8 cellular contexts compared by ENCODE assay signal in genomic region chr3:151156618-151157216, GRCh38. TPM values are rescaled to one million over a fixed set of nuclear protein-coding genes. Genes with fewer than 3 reads are reported as not detected.
DNase-seq lines count a peak whose midpoint lies in the region; ATAC-seq and TF ChIP-seq lines count a peak whose summit lies in the region.

No MANE protein-coding gene starts in this region.

- H3K27ac Mint-ChIP-seq in activated CD4-positive, alpha-beta T cell treated with anti-CD3 and anti-CD28 coated beads, Interleukin-2, amount 10 ng/mL, durations not matched to agents 24 days and 14 days, result no peak overlapping the region
- peak overlapping the region; percentile 50 for H3K27ac Mint-ChIP-seq in mesothelial cell of epicardium

- no peaks in the 10 kb centered on the region for H3K4me1 Mint-ChIP-seq in activated CD4-positive, alpha-beta T cell treated with anti-CD3 and anti-CD28 coated beads, Interleukin-2, amount 10 ng/mL, durations not matched to agents 24 days and 14 days
- H3K4me1 Mint-ChIP-seq in mesothelial cell of epicardium, result peaks cover 19% of the 10 kb centered on the region

- H3K36me3 Mint-ChIP-seq in activated CD4-positive, alpha-beta T cell treated with anti-CD3 and anti-CD28 coated beads, Interleukin-2, amount 10 ng/mL, durations not matched to agents 24 days and 14 days (ENCODE audit: low read depth), result no peaks in the 10 kb centered on the region
- H3K36me3 Mint-ChIP-seq in mesothelial cell of epicardium, result peaks cover 13% of the 10 kb centered on the region

- no peak overlapping the region for H3K4me3 ChIP-seq in colonic mucosa

- no peaks in the 10 kb centered on the region for H3K9me3 Mint-ChIP-seq in activated CD4-positive, alpha-beta T cell treated with anti-CD3 and anti-CD28 coated beads, Interleukin-2, amount 10 ng/mL, durations not matched to agents 24 days and 14 days
- H3K9me3 Mint-ChIP-seq in mesothelial cell of epicardium, result no peaks in the 10 kb centered on the region

- no peaks in the 10 kb centered on the region for H3K4me1 ChIP-seq in colonic mucosa

- no peaks in the 10 kb centered on the region for H3K27me3 ChIP-seq in colonic mucosa

- intact Hi-C loops in activated CD4-positive, alpha-beta T cell treated with anti-CD3 and anti-CD28 coated beads, Interleukin-2, amount 10 ng/mL, durations not matched to agents 24 days and 14 days (cut with micrococcal nuclease), result loop anchor here (1.0 kb wide), 1 partner anchor 10 kb away; no protein-coding TSS in a partner anchor
- intact Hi-C loops in colonic mucosa (cut with DNase I), result no loop called here

- peak; percentile 83 for DNase-seq in activated CD4-positive, alpha-beta T cell treated with anti-CD3 and anti-CD28 coated beads, Interleukin-2, amount 10 ng/mL, durations not matched to agents 24 days and 14 days
- no peak for DNase-seq in activated CD4-positive, alpha-beta T cell treated with anti-CD3 and anti-CD28 coated beads for 1 hour
- peak; percentile 55 for DNase-seq in KG1 (lab: John Stamatoyannopoulos, UW)
- peak; percentile 62 for DNase-seq in OCI-M1 (lab: John Stamatoyannopoulos, UW)
- DNase-seq in colonic mucosa, result peak; percentile 38
- DNase-seq in mesothelial cell of epicardium (ENCODE audit: low spot score in 2 of 2, unreplicated experiment in 2 of 2), result no peak

- peaks cover 18% of the 10 kb centered on the region for H3K27me3 Mint-ChIP-seq in activated CD4-positive, alpha-beta T cell treated with anti-CD3 and anti-CD28 coated beads, Interleukin-2, amount 10 ng/mL, durations not matched to agents 24 days and 14 days
- no peaks in the 10 kb centered on the region for H3K27me3 Mint-ChIP-seq in mesothelial cell of epicardium (ENCODE audit: low read depth)

- no peak overlapping the region for H3K9ac ChIP-seq in colonic mucosa (ENCODE audit: low read depth in 2 of 2, low read length in 2 of 2)

- TF ChIP-seq CTCF in colonic mucosa (IDR thresholded peaks at IDR 0.05) (peak; percentile 48), mesothelial cell of epicardium (IDR thresholded peaks at IDR 0.05; ENCODE audit: unreplicated experiment) (peak; percentile 45)

- ATAC-seq in GM21528 (IDR thresholded peaks at IDR 0.05; ENCODE audit: low FRiP score, unreplicated experiment) (peak; percentile 78), HG03108 (IDR thresholded peaks at IDR 0.05; ENCODE audit: unreplicated experiment) (no peak)

- H3K9me3 ChIP-seq in colonic mucosa, result no peaks in the 10 kb centered on the region

- H3K4me3 Mint-ChIP-seq in activated CD4-positive, alpha-beta T cell treated with anti-CD3 and anti-CD28 coated beads, Interleukin-2, amount 10 ng/mL, durations not matched to agents 24 days and 14 days, result no peak overlapping the region
- H3K4me3 Mint-ChIP-seq in mesothelial cell of epicardium, result no peak overlapping the region

- no peak overlapping the region for H3K27ac ChIP-seq in colonic mucosa

- no peaks in the 10 kb centered on the region for H3K36me3 ChIP-seq in colonic mucosa

RNA-seq across cellular contexts. Expression of gene GPR171, which starts 46.3 kb away (rescaled TPM):
- 159 and 164 TPM in 2 replicates for total RNA-seq in activated CD4-positive, alpha-beta T cell treated with anti-CD3 and anti-CD28 coated beads, Interleukin-2, amount 10 ng/mL, durations not matched to agents 24 days and 14 days
- total RNA-seq in colonic mucosa (under 1 TPM; 0.40 to 0.53 TPM), mesothelial cell of epicardium (not detected in 3 replicates)

Comparison
In these comparisons a context has a peak if more than half of its experiments do, and no peak if none do; other contexts are left out.
1. DNase-seq: peak in activated CD4-positive, alpha-beta T cell treated with anti-CD3 and anti-CD28 coated beads, Interleukin-2, amount 10 ng/mL, durations not matched to agents 24 days and 14 days (single experiment), KG1 (single experiment), OCI-M1 (single experiment) and colonic mucosa (single experiment); none in activated CD4-positive, alpha-beta T cell treated with anti-CD3 and anti-CD28 coated beads for 1 hour (single experiment) and mesothelial cell of epicardium (0 of 2).
2. RNA of gene GPR171, which starts 46.3 kb away (total RNA-seq): 159 to 164 TPM in activated CD4-positive, alpha-beta T cell treated with anti-CD3 and anti-CD28 coated beads, Interleukin-2, amount 10 ng/mL, durations not matched to agents 24 days and 14 days; 0.40 to 0.53 TPM in colonic mucosa and not detected in mesothelial cell of epicardium; every median in the first group is over 100 times any median in the second.